23 cellular contexts compared by ENCODE assay signal in genomic region chr2:38683766-38684165, GRCh38. TPM values are rescaled to one million over a fixed set of nuclear protein-coding genes. Genes with fewer than 3 reads are reported as not detected.
"Had no signal": no experiment of that assay in that cellular context is flagged by ENCODE, and none has a peak within 500 bp of the region (broad histone marks: within the 10 kb centered on the region; RNA-seq: fewer than 3 reads in every experiment).

No MANE protein-coding gene starts in this region.

- H3K36me3 ChIP-seq: thoracic aorta had no signal

- H3K9me3 Mint-ChIP-seq: naive thymus-derived CD4-positive, alpha-beta T cell; stimulated activated naive CD8-positive, alpha-beta T cell treated with anti-CD3 and anti-CD28 coated beads, Interleukin-15, amount 100 ng/mL, for 72 hours had no signal

- H3K27ac ChIP-seq: epithelial cell of prostate, esophagus muscularis mucosa, gastrocnemius medialis, neutrophil, psoas muscle, thoracic aorta, transverse colon had no signal

- ATAC-seq: gastrocnemius medialis; heart right ventricle; naive thymus-derived CD4-positive, alpha-beta T cell; psoas muscle; sciatic nerve; stimulated activated naive B cell treated with anti-CD40 and anti-IgM and Interleukin-4, amounts not matched to agents 10 μg/mL and 1 μg/mL and 100 μg/mL, for 72 hours; stimulated activated naive CD8-positive, alpha-beta T cell treated with anti-CD3 and anti-CD28 coated beads, Interleukin-15, amount 100 ng/mL, for 72 hours had no signal

- H3K4me1 ChIP-seq: gastrocnemius medialis, heart right ventricle, psoas muscle had no signal

- DNase-seq: effector memory CD4-positive, alpha-beta T cell; gastrocnemius medialis; heart right ventricle; hypothalamus; kidney glomerular epithelial cell; mammary epithelial cell; naive thymus-derived CD4-positive, alpha-beta T cell; psoas muscle; retina; spleen; stimulated activated CD4-positive, alpha-beta T cell treated with anti-CD3 and anti-CD28 coated beads, Interleukin-15, amount 100 ng/mL, for 24 hours; stimulated activated CD4-positive, alpha-beta T cell treated with anti-CD3 and anti-CD28 coated beads, Interleukin-1b, Interleukin-23, amount 100 ng/mL, for 48 hours; stimulated activated CD4-positive, alpha-beta T cell treated with anti-CD3 and anti-CD28 coated beads, Interleukin-4, amount 100 ng/mL, for 24 hours; stimulated activated naive B cell treated with anti-CD40 and anti-IgM and Interleukin-4, amounts not matched to agents 10 μg/mL and 1 μg/mL and 100 μg/mL, for 72 hours; stimulated activated naive CD8-positive, alpha-beta T cell treated with anti-CD3 and anti-CD28 coated beads, Interleukin-15, amount 100 ng/mL, for 72 hours; transverse colon had no signal

- H3K9me3 ChIP-seq: esophagus muscularis mucosa, gastrocnemius medialis, heart right ventricle, neutrophil, psoas muscle, spleen, thoracic aorta, transverse colon had no signal

- H3K27me3 ChIP-seq: esophagus muscularis mucosa, gastrocnemius medialis, heart right ventricle, neutrophil, spleen, transverse colon had no signal

- H3K4me3 Mint-ChIP-seq: stimulated activated naive B cell treated with anti-CD40 and anti-IgM and Interleukin-4, amounts not matched to agents 10 μg/mL and 1 μg/mL and 100 μg/mL, for 72 hours; stimulated activated naive CD8-positive, alpha-beta T cell treated with anti-CD3 and anti-CD28 coated beads, Interleukin-15, amount 100 ng/mL, for 72 hours had no signal

- H3K4me3 ChIP-seq: esophagus muscularis mucosa, gastrocnemius medialis, heart right ventricle, psoas muscle, spleen, thoracic aorta, transverse colon had no signal

- H3K27me3 Mint-ChIP-seq: naive thymus-derived CD4-positive, alpha-beta T cell; stimulated activated naive B cell treated with anti-CD40 and anti-IgM and Interleukin-4, amounts not matched to agents 10 μg/mL and 1 μg/mL and 100 μg/mL, for 72 hours; stimulated activated naive CD8-positive, alpha-beta T cell treated with anti-CD3 and anti-CD28 coated beads, Interleukin-15, amount 100 ng/mL, for 72 hours had no signal

- H3K27ac Mint-ChIP-seq: stimulated activated naive B cell treated with anti-CD40 and anti-IgM and Interleukin-4, amounts not matched to agents 10 μg/mL and 1 μg/mL and 100 μg/mL, for 72 hours; stimulated activated naive CD8-positive, alpha-beta T cell treated with anti-CD3 and anti-CD28 coated beads, Interleukin-15, amount 100 ng/mL, for 72 hours had no signal

- H3K4me1 Mint-ChIP-seq: stimulated activated naive B cell treated with anti-CD40 and anti-IgM and Interleukin-4, amounts not matched to agents 10 μg/mL and 1 μg/mL and 100 μg/mL, for 72 hours had no signal

- FAIRE-seq: islet of Langerhans had no signal

RNA-seq across cellular contexts. Expression of gene GALM, which starts 17.9 kb away (rescaled TPM):
- polyA plus RNA-seq: neural cell had no signal
